ENCODE assay signal across 15 cellular contexts in the genomic region with DNA sequence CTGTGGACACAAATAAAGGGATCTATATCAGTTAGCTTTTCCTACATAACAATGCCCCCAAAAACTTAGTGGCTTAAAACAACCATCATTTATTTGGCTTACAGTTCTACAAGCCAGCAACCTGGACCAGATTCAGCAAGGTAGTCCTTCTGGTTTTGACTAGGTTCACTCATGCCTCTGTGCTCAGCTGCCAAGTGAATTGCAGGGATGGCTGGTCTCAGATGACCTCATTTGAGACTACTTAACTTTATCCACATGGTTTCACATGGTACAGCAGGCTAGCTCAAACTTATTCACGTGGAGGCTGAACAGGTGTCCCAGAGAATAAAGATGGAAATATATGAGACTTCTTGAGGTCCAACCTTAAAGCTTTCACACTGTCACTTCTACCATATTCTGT.
"Had no signal": no experiment of that assay in that cellular context is flagged by ENCODE, and none has a peak within 500 bp of the region (broad histone marks: within the 10 kb centered on the region; RNA-seq: fewer than 3 reads in every experiment).

No MANE protein-coding gene starts in this region.

- H3K4me3 ChIP-seq: lung, right atrium auricular region had no signal

- ATAC-seq: activated T-cell treated with anti-CD3 and anti-CD28 coated beads, Interleukin-2, amount 50 U/mL, for 72 hours; stimulated activated memory B cell treated with anti-CD40 and anti-IgM and Interleukin-4, amounts not matched to agents 10 μg/mL and 1 μg/mL and 100 μg/mL, for 72 hours had no signal

- H3K27ac Mint-ChIP-seq: activated naive CD8-positive, alpha-beta T cell treated with anti-CD3 and anti-CD28 coated beads for 36 hours; activated T-cell treated with anti-CD3 and anti-CD28 coated beads, Interleukin-2, amount 50 U/mL, for 72 hours; naive B cell; stimulated activated memory B cell treated with anti-CD40 and anti-IgM and Interleukin-4, amounts not matched to agents 10 μg/mL and 1 μg/mL and 100 μg/mL, for 72 hours had no signal

- H3K9me3 Mint-ChIP-seq: activated naive CD8-positive, alpha-beta T cell treated with anti-CD3 and anti-CD28 coated beads for 36 hours; activated T-cell treated with anti-CD3 and anti-CD28 coated beads, Interleukin-2, amount 50 U/mL, for 72 hours; naive B cell; stimulated activated memory B cell treated with anti-CD40 and anti-IgM and Interleukin-4, amounts not matched to agents 10 μg/mL and 1 μg/mL and 100 μg/mL, for 72 hours had no signal

- H3K27ac ChIP-seq: parathyroid adenoma, right atrium auricular region had no signal

- H2AFZ ChIP-seq: parathyroid adenoma had no signal

- H3K9ac ChIP-seq: parathyroid adenoma had no signal

- H3K4me1 ChIP-seq: parathyroid adenoma had no signal

- H3K27me3 ChIP-seq: right atrium auricular region had no signal

- DNase-seq: activated gamma-delta T cell treated with Interleukin-2 at 50 U/mL for 16 hours; activated naive CD8-positive, alpha-beta T cell treated with anti-CD3 and anti-CD28 coated beads for 36 hours; activated T-cell treated with anti-CD3 and anti-CD28 coated beads, Interleukin-2, amount 50 U/mL, for 72 hours; dermis blood vessel endothelial cell; erythroblast; hippocampal formation; midbrain; naive B cell; T-helper 2 cell; trophoblast cell had no signal

- FAIRE-seq: TTC549 had no signal

- H3K36me3 Mint-ChIP-seq: activated naive CD8-positive, alpha-beta T cell treated with anti-CD3 and anti-CD28 coated beads for 36 hours; naive B cell; stimulated activated memory B cell treated with anti-CD40 and anti-IgM and Interleukin-4, amounts not matched to agents 10 μg/mL and 1 μg/mL and 100 μg/mL, for 72 hours had no signal

- H3K79me2 ChIP-seq: parathyroid adenoma had no signal

- H3K4me3 Mint-ChIP-seq: activated naive CD8-positive, alpha-beta T cell treated with anti-CD3 and anti-CD28 coated beads for 36 hours; activated T-cell treated with anti-CD3 and anti-CD28 coated beads, Interleukin-2, amount 50 U/mL, for 72 hours; naive B cell; stimulated activated memory B cell treated with anti-CD40 and anti-IgM and Interleukin-4, amounts not matched to agents 10 μg/mL and 1 μg/mL and 100 μg/mL, for 72 hours had no signal

- H3K9me3 ChIP-seq: right atrium auricular region had no signal

- H3K36me3 ChIP-seq: right atrium auricular region had no signal
